Comparison of ENCODE assay signal across 1 cellular context in the genomic region with DNA sequence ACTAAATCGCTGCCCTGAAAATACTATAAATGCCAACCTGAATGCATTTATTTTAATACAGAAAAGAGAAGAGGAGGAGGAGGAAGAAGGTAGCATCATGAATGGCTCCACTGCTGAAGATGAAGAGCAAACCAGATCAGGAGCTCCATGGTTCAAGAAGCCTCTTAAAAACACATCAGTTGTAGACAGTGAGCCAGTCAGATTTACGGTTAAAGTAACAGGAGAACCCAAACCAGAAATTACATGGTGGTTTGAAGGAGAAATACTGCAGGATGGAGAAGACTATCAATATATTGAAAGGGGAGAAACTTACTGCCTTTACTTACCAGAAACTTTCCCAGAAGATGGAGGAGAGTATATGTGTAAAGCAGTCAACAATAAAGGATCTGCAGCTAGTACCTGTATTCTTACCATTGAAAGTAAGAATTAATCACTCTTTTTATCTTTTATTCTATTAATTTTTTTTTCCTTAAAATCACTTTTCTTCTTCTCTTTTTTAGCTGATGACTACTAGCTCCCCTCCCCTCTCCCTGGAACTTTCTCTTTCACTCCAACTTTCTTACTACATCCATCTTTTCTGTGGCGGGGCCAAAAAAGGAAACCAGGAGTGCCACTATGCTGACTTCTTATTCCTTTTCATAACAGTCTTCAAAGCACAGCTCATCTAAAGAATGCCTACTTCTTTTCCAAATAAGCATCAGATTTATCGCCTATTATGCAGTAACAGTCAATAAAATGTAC.
TF ChIP-seq lines count a peak whose summit lies in the region.

No MANE protein-coding gene starts in this region.

TF ChIP-seq in HepG2, 621 proteins besides CTCF, POLR2A, EP300 and RAD21:
- no peak for TF ChIP-seq MTA1 (CRISPR knock-in tag; IDR thresholded peaks at IDR 0.05; ENCODE audit: borderline replicate concordance)
- no peak for TF ChIP-seq STAG1 (CRISPR knock-in tag; IDR thresholded peaks at IDR 0.05)
- TF ChIP-seq ONECUT2 (CRISPR knock-in tag; IDR thresholded peaks at IDR 0.05), result no peak
- TF ChIP-seq, protein P1, sequence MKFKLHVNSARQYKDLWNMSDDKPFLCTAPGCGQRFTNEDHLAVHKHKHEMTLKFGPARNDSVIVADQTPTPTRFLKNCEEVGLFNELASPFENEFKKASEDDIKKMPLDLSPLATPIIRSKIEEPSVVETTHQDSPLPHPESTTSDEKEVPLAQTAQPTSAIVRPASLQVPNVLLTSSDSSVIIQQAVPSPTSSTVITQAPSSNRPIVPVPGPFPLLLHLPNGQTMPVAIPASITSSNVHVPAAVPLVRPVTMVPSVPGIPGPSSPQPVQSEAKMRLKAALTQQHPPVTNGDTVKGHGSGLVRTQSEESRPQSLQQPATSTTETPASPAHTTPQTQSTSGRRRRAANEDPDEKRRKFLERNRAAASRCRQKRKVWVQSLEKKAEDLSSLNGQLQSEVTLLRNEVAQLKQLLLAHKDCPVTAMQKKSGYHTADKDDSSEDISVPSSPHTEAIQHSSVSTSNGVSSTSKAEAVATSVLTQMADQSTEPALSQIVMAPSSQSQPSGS (CRISPR knock-in tag; IDR thresholded peaks at IDR 0.05), result no peak
- no peak for TF ChIP-seq ZBTB7A (CRISPR knock-in tag; IDR thresholded peaks at IDR 0.05)
- TF ChIP-seq, protein P2, sequence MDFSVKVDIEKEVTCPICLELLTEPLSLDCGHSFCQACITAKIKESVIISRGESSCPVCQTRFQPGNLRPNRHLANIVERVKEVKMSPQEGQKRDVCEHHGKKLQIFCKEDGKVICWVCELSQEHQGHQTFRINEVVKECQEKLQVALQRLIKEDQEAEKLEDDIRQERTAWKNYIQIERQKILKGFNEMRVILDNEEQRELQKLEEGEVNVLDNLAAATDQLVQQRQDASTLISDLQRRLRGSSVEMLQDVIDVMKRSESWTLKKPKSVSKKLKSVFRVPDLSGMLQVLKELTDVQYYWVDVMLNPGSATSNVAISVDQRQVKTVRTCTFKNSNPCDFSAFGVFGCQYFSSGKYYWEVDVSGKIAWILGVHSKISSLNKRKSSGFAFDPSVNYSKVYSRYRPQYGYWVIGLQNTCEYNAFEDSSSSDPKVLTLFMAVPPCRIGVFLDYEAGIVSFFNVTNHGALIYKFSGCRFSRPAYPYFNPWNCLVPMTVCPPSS (IDR thresholded peaks at IDR 0.05), result no peak
- TF ChIP-seq, protein P3, sequence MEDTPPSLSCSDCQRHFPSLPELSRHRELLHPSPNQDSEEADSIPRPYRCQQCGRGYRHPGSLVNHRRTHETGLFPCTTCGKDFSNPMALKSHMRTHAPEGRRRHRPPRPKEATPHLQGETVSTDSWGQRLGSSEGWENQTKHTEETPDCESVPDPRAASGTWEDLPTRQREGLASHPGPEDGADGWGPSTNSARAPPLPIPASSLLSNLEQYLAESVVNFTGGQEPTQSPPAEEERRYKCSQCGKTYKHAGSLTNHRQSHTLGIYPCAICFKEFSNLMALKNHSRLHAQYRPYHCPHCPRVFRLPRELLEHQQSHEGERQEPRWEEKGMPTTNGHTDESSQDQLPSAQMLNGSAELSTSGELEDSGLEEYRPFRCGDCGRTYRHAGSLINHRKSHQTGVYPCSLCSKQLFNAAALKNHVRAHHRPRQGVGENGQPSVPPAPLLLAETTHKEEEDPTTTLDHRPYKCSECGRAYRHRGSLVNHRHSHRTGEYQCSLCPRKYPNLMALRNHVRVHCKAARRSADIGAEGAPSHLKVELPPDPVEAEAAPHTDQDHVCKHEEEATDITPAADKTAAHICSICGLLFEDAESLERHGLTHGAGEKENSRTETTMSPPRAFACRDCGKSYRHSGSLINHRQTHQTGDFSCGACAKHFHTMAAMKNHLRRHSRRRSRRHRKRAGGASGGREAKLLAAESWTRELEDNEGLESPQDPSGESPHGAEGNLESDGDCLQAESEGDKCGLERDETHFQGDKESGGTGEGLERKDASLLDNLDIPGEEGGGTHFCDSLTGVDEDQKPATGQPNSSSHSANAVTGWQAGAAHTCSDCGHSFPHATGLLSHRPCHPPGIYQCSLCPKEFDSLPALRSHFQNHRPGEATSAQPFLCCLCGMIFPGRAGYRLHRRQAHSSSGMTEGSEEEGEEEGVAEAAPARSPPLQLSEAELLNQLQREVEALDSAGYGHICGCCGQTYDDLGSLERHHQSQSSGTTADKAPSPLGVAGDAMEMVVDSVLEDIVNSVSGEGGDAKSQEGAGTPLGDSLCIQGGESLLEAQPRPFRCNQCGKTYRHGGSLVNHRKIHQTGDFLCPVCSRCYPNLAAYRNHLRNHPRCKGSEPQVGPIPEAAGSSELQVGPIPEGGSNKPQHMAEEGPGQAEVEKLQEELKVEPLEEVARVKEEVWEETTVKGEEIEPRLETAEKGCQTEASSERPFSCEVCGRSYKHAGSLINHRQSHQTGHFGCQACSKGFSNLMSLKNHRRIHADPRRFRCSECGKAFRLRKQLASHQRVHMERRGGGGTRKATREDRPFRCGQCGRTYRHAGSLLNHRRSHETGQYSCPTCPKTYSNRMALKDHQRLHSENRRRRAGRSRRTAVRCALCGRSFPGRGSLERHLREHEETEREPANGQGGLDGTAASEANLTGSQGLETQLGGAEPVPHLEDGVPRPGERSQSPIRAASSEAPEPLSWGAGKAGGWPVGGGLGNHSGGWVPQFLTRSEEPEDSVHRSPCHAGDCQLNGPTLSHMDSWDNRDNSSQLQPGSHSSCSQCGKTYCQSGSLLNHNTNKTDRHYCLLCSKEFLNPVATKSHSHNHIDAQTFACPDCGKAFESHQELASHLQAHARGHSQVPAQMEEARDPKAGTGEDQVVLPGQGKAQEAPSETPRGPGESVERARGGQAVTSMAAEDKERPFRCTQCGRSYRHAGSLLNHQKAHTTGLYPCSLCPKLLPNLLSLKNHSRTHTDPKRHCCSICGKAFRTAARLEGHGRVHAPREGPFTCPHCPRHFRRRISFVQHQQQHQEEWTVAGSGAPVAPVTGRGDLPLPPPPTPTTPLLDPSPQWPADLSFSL (CRISPR knock-in tag; IDR thresholded peaks at IDR 0.05), result no peak
- TF ChIP-seq, protein P4, sequence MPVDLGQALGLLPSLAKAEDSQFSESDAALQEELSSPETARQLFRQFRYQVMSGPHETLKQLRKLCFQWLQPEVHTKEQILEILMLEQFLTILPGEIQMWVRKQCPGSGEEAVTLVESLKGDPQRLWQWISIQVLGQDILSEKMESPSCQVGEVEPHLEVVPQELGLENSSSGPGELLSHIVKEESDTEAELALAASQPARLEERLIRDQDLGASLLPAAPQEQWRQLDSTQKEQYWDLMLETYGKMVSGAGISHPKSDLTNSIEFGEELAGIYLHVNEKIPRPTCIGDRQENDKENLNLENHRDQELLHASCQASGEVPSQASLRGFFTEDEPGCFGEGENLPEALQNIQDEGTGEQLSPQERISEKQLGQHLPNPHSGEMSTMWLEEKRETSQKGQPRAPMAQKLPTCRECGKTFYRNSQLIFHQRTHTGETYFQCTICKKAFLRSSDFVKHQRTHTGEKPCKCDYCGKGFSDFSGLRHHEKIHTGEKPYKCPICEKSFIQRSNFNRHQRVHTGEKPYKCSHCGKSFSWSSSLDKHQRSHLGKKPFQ (CRISPR knock-in tag; IDR thresholded peaks at IDR 0.05; ENCODE audit: insufficient replicate concordance), result no peak
- TF ChIP-seq NR1H2 (CRISPR knock-in tag; IDR thresholded peaks at IDR 0.05; ENCODE audit: borderline replicate concordance, low read depth), result no peak
- TF ChIP-seq TBX3 (IDR thresholded peaks at IDR 0.05; ENCODE audit: borderline replicate concordance), result no peak
- TF ChIP-seq, protein P5, sequence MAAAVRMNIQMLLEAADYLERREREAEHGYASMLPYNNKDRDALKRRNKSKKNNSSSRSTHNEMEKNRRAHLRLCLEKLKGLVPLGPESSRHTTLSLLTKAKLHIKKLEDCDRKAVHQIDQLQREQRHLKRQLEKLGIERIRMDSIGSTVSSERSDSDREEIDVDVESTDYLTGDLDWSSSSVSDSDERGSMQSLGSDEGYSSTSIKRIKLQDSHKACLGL (CRISPR knock-in tag; IDR thresholded peaks at IDR 0.05), result no peak
- no peak for TF ChIP-seq ZNF205 (CRISPR knock-in tag; IDR thresholded peaks at IDR 0.05)
- 0 out of 2 replicates have a peak, but pooled peaks have one; percentile 27 for TF ChIP-seq SSRP1 (CRISPR knock-in tag; IDR thresholded peaks at IDR 0.05)
- no peak for TF ChIP-seq ATF1 (CRISPR knock-in tag; IDR thresholded peaks at IDR 0.05)
- no peak for TF ChIP-seq ZNF563 (CRISPR knock-in tag; IDR thresholded peaks at IDR 0.05)
- TF ChIP-seq RBM22 (optimal IDR thresholded peaks at IDR 0.05; ENCODE audit: low read length), result peak; percentile 65
- TF ChIP-seq KLF6 (CRISPR knock-in tag; IDR thresholded peaks at IDR 0.05), result no peak
- TF ChIP-seq ARHGAP35 (CRISPR knock-in tag; IDR thresholded peaks at IDR 0.05; ENCODE audit: borderline replicate concordance), result no peak
TF ChIP-seq in HepG2: peak in this region for 2.
